11 cellular contexts compared by ENCODE assay signal in the genomic region with DNA sequence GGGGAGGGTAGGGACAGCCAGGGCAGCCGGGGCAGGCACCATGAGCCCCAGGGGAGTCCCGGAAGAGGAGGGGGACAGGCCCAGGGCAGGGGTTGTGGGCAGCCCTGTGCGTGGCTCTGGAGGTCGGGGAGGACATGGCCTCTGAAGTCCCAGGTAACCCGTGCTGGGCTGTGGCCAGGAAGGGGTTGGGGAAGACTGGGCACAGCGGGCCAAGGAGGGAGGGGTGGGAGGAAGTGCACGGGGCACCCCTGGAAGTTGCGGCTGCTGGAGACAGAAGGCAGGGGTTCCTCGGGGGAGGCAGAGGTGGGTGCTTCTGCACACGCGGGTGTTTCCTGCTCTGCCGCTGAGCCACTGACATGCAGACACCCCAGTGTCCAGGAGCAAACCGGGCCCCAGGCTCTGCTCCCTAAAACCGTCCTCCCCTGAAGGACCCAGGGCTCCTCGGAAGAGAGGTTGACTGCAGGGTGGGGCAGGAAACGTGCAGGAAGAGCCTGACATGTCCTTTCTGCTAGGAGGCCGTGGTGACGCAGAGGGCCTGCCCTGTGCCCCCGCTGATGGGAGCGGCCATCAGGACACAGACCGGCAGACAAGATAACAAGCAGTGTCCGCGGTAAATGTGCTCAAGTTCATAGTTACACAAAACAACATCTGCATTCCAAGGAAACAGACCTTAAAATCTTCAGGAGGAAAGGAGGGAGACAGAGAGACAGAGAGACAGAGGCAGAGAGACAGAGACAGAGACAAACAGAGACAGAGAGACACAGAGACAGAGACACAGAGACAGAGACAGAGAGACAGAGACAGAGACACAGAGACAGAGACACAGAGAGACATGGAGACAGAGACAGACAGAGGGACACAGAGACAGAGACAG. TPM values are rescaled to one million over a fixed set of nuclear protein-coding genes. Genes with fewer than 3 reads are reported as not detected.
DNase-seq lines count a peak whose midpoint lies in the region; ATAC-seq, FAIRE-seq and TF ChIP-seq lines count a peak whose summit lies in the region.
"Had no signal": no experiment of that assay in that cellular context is flagged by ENCODE, and none has a peak within 500 bp of the region (broad histone marks: within the 10 kb centered on the region; RNA-seq: fewer than 3 reads in every experiment).

No MANE protein-coding gene starts in this region.

- H3K9me2 ChIP-seq in SK-N-SH, result no peaks in the 10 kb centered on the region

- H4K20me1 ChIP-seq in SK-N-SH (ENCODE audit: insufficient read depth) (no peaks in the 10 kb centered on the region), HepG2 (ENCODE audit: insufficient read depth, low read length) (no peaks in the 10 kb centered on the region)

- no peaks in the 10 kb centered on the region for H3K9me3 Mint-ChIP-seq in activated naive CD4-positive, alpha-beta T cell treated with anti-CD3 and anti-CD28 coated beads, Interleukin-2, amount 50 U/mL, for 24 hours

- FAIRE-seq in HepG2 (lab: Jason Lieb, UNC) (no peak), D721Med (lab: Jason Lieb, UNC) (no peak)

- H3K36me3 ChIP-seq in SK-N-SH (replicated peaks in 1 of 2; ENCODE audit: control insufficient read depth in 1 of 2, insufficient read depth in 2 of 2, low read length in 1 of 2) (no peaks in the 10 kb centered on the region), HepG2 (replicated peaks in 1 of 2; ENCODE audit: control insufficient read depth in 1 of 2, insufficient read depth in 2 of 2, low read length in 2 of 2) (no peaks in the 10 kb centered on the region), testis (ENCODE audit: low read depth, missing control alignments) (no peaks in the 10 kb centered on the region)

- H3K4me2 ChIP-seq in SK-N-SH (no peak overlapping the region), HepG2 (ENCODE audit: low read depth, low read length) (no peak overlapping the region; the same call in 1 of the 2 replicates)

- no peak overlapping the region for H2AFZ ChIP-seq in SK-N-SH (ENCODE audit: low read depth)
- no peak overlapping the region for H2AFZ ChIP-seq in HepG2 (ENCODE audit: low read length)

- POLR2A ChIA-PET in SK-N-SH (lab: Yijun Ruan, JAX) (no interaction called here), HepG2 (lab: Yijun Ruan, JAX) (no interaction called here)

- H3K9ac ChIP-seq in SK-N-SH, result no peak overlapping the region
- H3K9ac ChIP-seq in HepG2 (ENCODE audit: insufficient read depth, low read depth, low read length), result no peak overlapping the region

- TF ChIP-seq POLR2A in HepG2 (IDR thresholded peaks at IDR 0.05; ENCODE audit: insufficient read depth in 1 of 2, low read depth in 2 of 2, low read length in 2 of 2) (no peak), testis (IDR thresholded peaks at IDR 0.05) (no peak)

- H3K27me3 Mint-ChIP-seq in activated naive CD4-positive, alpha-beta T cell treated with anti-CD3 and anti-CD28 coated beads, Interleukin-2, amount 50 U/mL, for 24 hours, result no peaks in the 10 kb centered on the region

- H3K4me1 ChIP-seq in SK-N-SH (ENCODE audit: control insufficient read depth in 1 of 2, insufficient read depth in 2 of 2, low read depth in 1 of 2, low read length in 1 of 2), result peaks cover 0 to 2% of the 10 kb centered on the region in 2 experiments; a peak in 1 of 4 replicates
- peaks cover 51% of the 10 kb centered on the region for H3K4me1 ChIP-seq in HepG2 (ENCODE audit: insufficient read depth, low read length)
- H3K4me1 ChIP-seq in testis, result peaks cover 49% of the 10 kb centered on the region

- H3K4me3 ChIP-seq in SK-N-SH (ENCODE audit: low read depth in 2 of 2, low read length in 1 of 2) (no peak overlapping the region), HepG2 (replicated peaks in 1 of 3; ENCODE audit: insufficient read depth in 1 of 3, low read depth in 2 of 3, low read length in 3 of 3) (no peak overlapping the region), testis (no peak overlapping the region)

- intact Hi-C loops in HepG2 (cut with micrococcal nuclease; ENCODE audit: unreplicated experiment) (no loop called here), testis (cut with DNase I; ENCODE audit: low total_unique reads) (loop anchor here (5.0 kb wide), 1 partner anchor 43 kb away; no protein-coding TSS in a partner anchor)

- H3K27ac Mint-ChIP-seq in activated naive CD4-positive, alpha-beta T cell treated with anti-CD3 and anti-CD28 coated beads, Interleukin-2, amount 50 U/mL, for 24 hours, result peak overlapping the region; percentile 84

- TF ChIP-seq RAD21 in SK-N-SH (IDR thresholded peaks at IDR 0.05; ENCODE audit: low read length) (no peak), HepG2 (CRISPR knock-in tag; IDR thresholded peaks at IDR 0.05) (no peak)

- H3K27ac ChIP-seq in SK-N-SH (ENCODE audit: low read depth in 2 of 2, low read length in 1 of 2), result no peak overlapping the region
- H3K27ac ChIP-seq in HepG2 (ENCODE audit: extremely low read length, insufficient read depth, low read length), result no peak overlapping the region
- H3K27ac ChIP-seq in testis, result peak overlapping the region; percentile 9 to 74

- no peaks in the 10 kb centered on the region for H3K27me3 ChIP-seq in SK-N-SH (ENCODE audit: insufficient read depth)
- H3K27me3 ChIP-seq in HepG2 (ENCODE audit: control insufficient read depth in 1 of 2, insufficient read depth in 2 of 2, low read length in 2 of 2), result peaks cover 14 to 58% of the 10 kb centered on the region in 2 experiments; a peak in 4 of 5 replicates
- no peaks in the 10 kb centered on the region for H3K27me3 ChIP-seq in testis

- no TSS peak for BruUV-seq in HepG2 (replicated peaks; lab: Mats Ljungman, UMichigan)

- in situ Hi-C loops in HepG2 (cut with HindIII; ENCODE audit: extremely low pct_ligation_motif_present, low pct_unique_long_range_greater_than_20kb), result loop anchor here (5.0 kb wide), 1 partner anchor 308 kb away; no protein-coding TSS in a partner anchor

- H3K4me3 Mint-ChIP-seq in activated naive CD4-positive, alpha-beta T cell treated with anti-CD3 and anti-CD28 coated beads, Interleukin-2, amount 50 U/mL, for 24 hours, result peak overlapping the region; percentile 75

- DNase-seq in SK-N-SH (peak; percentile 66), HepG2 (ENCODE audit: low spot score) (no peak), testis (peak; percentile 68), D721Med (ENCODE audit: insufficient read length, low spot score) (no peak)
- DNase-seq: 8988T, NCI-H1105 had no signal

- WGBS in SK-N-SH (ENCODE audit: low lambda C conversion rate), result 68% methylated on average over 19 of the region's 23 CpGs
- WGBS in HepG2 (ENCODE audit: low lambda C conversion rate), result 50% methylated on average over 20 of the region's 23 CpGs
- 43 to 57% methylated on average over 14 to 23 of the region's 23 CpGs for WGBS in testis, 2 donors

- no peak for TF ChIP-seq EP300 in SK-N-SH (IDR thresholded peaks at IDR 0.05; ENCODE audit: borderline replicate concordance in 1 of 2, low read depth in 1 of 2, low read length in 1 of 2)
- TF ChIP-seq EP300 in HepG2 (IDR thresholded peaks at IDR 0.05; ENCODE audit: low read depth in 2 of 2, low read length in 2 of 2), result no peak
- TF ChIP-seq EP300 in HepG2 (CRISPR knock-in tag; IDR thresholded peaks at IDR 0.05; ENCODE audit: borderline replicate concordance), result no peak

- H3K9me3 ChIP-seq in SK-N-SH, result no peaks in the 10 kb centered on the region
- no peaks in the 10 kb centered on the region for H3K9me3 ChIP-seq in HepG2 (ENCODE audit: low read length)
- H3K9me3 ChIP-seq in testis, result no peaks in the 10 kb centered on the region

- CTCF ChIA-PET in SK-N-SH (lab: Yijun Ruan, JAX), result interaction anchor here (20.8 kb wide), 1 partner anchor 306 kb away, joined by 478 read pairs; a partner anchor contains a TSS
- CTCF ChIA-PET in HepG2 (lab: Yijun Ruan, JAX; ENCODE audit: low intra/inter-chr PET ratio, low total read pairs), result interaction anchor here (0.6 kb wide), 1 partner anchor 307 kb away, joined by 3 read pairs; no protein-coding TSS in a partner anchor

- H3F3A ChIP-seq in SK-N-SH (replicated peaks; ENCODE audit: insufficient read depth), result no peaks in the 10 kb centered on the region

- no peaks in the 10 kb centered on the region for H3K36me3 Mint-ChIP-seq in activated naive CD4-positive, alpha-beta T cell treated with anti-CD3 and anti-CD28 coated beads, Interleukin-2, amount 50 U/mL, for 24 hours

- H3K79me2 ChIP-seq in SK-N-SH (ENCODE audit: insufficient read depth), result no peaks in the 10 kb centered on the region
- no peaks in the 10 kb centered on the region for H3K79me2 ChIP-seq in HepG2 (ENCODE audit: insufficient read depth, low read length)

- peaks cover 56% of the 10 kb centered on the region for H3K4me1 Mint-ChIP-seq in activated naive CD4-positive, alpha-beta T cell treated with anti-CD3 and anti-CD28 coated beads, Interleukin-2, amount 50 U/mL, for 24 hours

- TF ChIP-seq CTCF in SK-N-SH (IDR thresholded peaks at IDR 0.05) (no peak), HepG2 (CRISPR knock-in tag; IDR thresholded peaks at IDR 0.05) (no peak), testis (IDR thresholded peaks at IDR 0.05) (no peak), D721Med (IDR thresholded peaks at IDR 0.05; ENCODE audit: insufficient read depth, missing control alignments) (no peak)

- ATAC-seq in SK-N-SH treated with all-trans-retinoic acid at 6 μM for 48 hours, result no peak
- ATAC-seq in HepG2, result no peak
- ATAC-seq in HG03442 (IDR thresholded peaks at IDR 0.05; ENCODE audit: unreplicated experiment), result no peak
- ATAC-seq in HG03457 (IDR thresholded peaks at IDR 0.05; ENCODE audit: unreplicated experiment), result no peak

RNA-seq across cellular contexts. Expression of a gene that starts 5.7 kb away (rescaled TPM):
- polyA plus RNA-seq in SK-N-SH (2012; rRNA removed) (not detected in 2 replicates), HepG2 (2011; rRNA removed) (12.0 and 21.2 TPM in 2 replicates), testis (ENCODE audit: insufficient read depth, low read depth, low replicate concordance) (8.6 TPM)
- polyA plus RNA-seq in SK-N-SH (2012; cell fraction: cytosol; rRNA removed), result 0.04 and 0.06 TPM in 2 replicates
- 0.14 and 0.26 TPM in 2 replicates for polyA plus RNA-seq in SK-N-SH (2012; cell fraction: nucleus; rRNA removed)
- total RNA-seq in HepG2 (2016; rRNA removed; fragmentation: Illumina TruSeq; extraction: Trizol) (7.2 and 8.5 TPM in 2 replicates), testis (not detected)
- 4.6 and 5.0 TPM in 2 replicates for total RNA-seq in HepG2 (2016; cell fraction: cytosol; rRNA removed; fragmentation: Illumina TruSeq; extraction: Trizol; ENCODE audit: low read depth)
- 6.9 and 7.7 TPM in 2 replicates for total RNA-seq in HepG2 (2016; cell fraction: insoluble cytoplasmic fraction; rRNA removed; fragmentation: Illumina TruSeq; extraction: Trizol)
- total RNA-seq in HepG2 (2016; cell fraction: membrane; rRNA removed; fragmentation: Illumina TruSeq; extraction: Trizol), result 5.9 and 6.3 TPM in 2 replicates
- total RNA-seq in HepG2 (2016; cell fraction: nucleus; rRNA removed; fragmentation: Illumina TruSeq; extraction: Trizol), result 2.2 and 3.4 TPM in 2 replicates
- 19.5 and 30.5 TPM in 2 replicates for polyA plus RNA-seq in HepG2 (2011; cell fraction: cytosol; rRNA removed)
- 47.5 and 50.6 TPM in 2 replicates for polyA plus RNA-seq in HepG2 (2011; cell fraction: nucleus; rRNA removed)
- 52.9 and 67.0 TPM in 2 replicates for polyA plus RNA-seq in HepG2 (2012)
- polyA plus RNA-seq in HepG2 (2016; cell fraction: cytosol; fragmentation: Illumina TruSeq; extraction: Trizol; ENCODE audit: low read depth), result 7.5 and 8.0 TPM in 2 replicates
- 6.6 and 8.3 TPM in 2 replicates for polyA plus RNA-seq in HepG2 (2016; cell fraction: insoluble cytoplasmic fraction; fragmentation: Illumina TruSeq; extraction: Trizol; ENCODE audit: low read depth)
- 4.0 and 6.2 TPM in 2 replicates for polyA plus RNA-seq in HepG2 (2016; cell fraction: membrane; fragmentation: Illumina TruSeq; extraction: Trizol; ENCODE audit: low read depth)
- 5.3 and 9.8 TPM in 2 replicates for polyA plus RNA-seq in HepG2 (2016; cell fraction: nucleus; fragmentation: Illumina TruSeq; extraction: Trizol; ENCODE audit: insufficient read depth, low read depth)
- polyA minus RNA-seq in HepG2 (2011; rRNA and poly(A)+ RNA removed; ENCODE audit: low replicate concordance), result 2.8 TPM in 1 of 2 replicates, not detected in the other
- 3.9 and 4.6 TPM in 2 replicates for polyA minus RNA-seq in HepG2 (2011; cell fraction: cytosol; rRNA and poly(A)+ RNA removed)
- polyA minus RNA-seq in HepG2 (2011; cell fraction: nucleus; rRNA and poly(A)+ RNA removed), result 2.6 and 3.2 TPM in 2 replicates

RNA-seq across cellular contexts. Expression of a gene that starts 8.4 kb away (rescaled TPM):
- polyA plus RNA-seq in SK-N-SH (2012; rRNA removed), result 0.34 and 0.38 TPM in 2 replicates
- polyA plus RNA-seq in SK-N-SH (2012; cell fraction: cytosol; rRNA removed), result 0.22 and 0.46 TPM in 2 replicates
- polyA plus RNA-seq in SK-N-SH (2012; cell fraction: nucleus; rRNA removed), result 0.19 and 0.54 TPM in 2 replicates
- total RNA-seq in HepG2 (2016; rRNA removed; fragmentation: Illumina TruSeq; extraction: Trizol), result 0.29 and 1.00 TPM in 2 replicates
- total RNA-seq in HepG2 (2016; cell fraction: cytosol; rRNA removed; fragmentation: Illumina TruSeq; extraction: Trizol; ENCODE audit: low read depth), result 0.35 and 2.3 TPM in 2 replicates
- 0.65 and 1.00 TPM in 2 replicates for total RNA-seq in HepG2 (2016; cell fraction: insoluble cytoplasmic fraction; rRNA removed; fragmentation: Illumina TruSeq; extraction: Trizol)
- total RNA-seq in HepG2 (2016; cell fraction: membrane; rRNA removed; fragmentation: Illumina TruSeq; extraction: Trizol), result 1.00 and 1.5 TPM in 2 replicates
- total RNA-seq in HepG2 (2016; cell fraction: nucleus; rRNA removed; fragmentation: Illumina TruSeq; extraction: Trizol), result not detected in 2 replicates
- polyA plus RNA-seq in HepG2 (2011; rRNA removed), result 0.59 and 1.5 TPM in 2 replicates
- polyA plus RNA-seq in HepG2 (2011; cell fraction: cytosol; rRNA removed), result 0.87 and 0.93 TPM in 2 replicates
- polyA plus RNA-seq in HepG2 (2011; cell fraction: nucleus; rRNA removed), result 1.4 and 10.9 TPM in 2 replicates
- 0.93 and 1.1 TPM in 2 replicates for polyA plus RNA-seq in HepG2 (2012)
- 0.59 and 1.5 TPM in 2 replicates for polyA plus RNA-seq in HepG2 (2016; cell fraction: cytosol; fragmentation: Illumina TruSeq; extraction: Trizol; ENCODE audit: low read depth)
- 0.38 and 0.45 TPM in 2 replicates for polyA plus RNA-seq in HepG2 (2016; cell fraction: insoluble cytoplasmic fraction; fragmentation: Illumina TruSeq; extraction: Trizol; ENCODE audit: low read depth)
- 0.73 and 1.2 TPM in 2 replicates for polyA plus RNA-seq in HepG2 (2016; cell fraction: membrane; fragmentation: Illumina TruSeq; extraction: Trizol; ENCODE audit: low read depth)
- 0.79 and 0.90 TPM in 2 replicates for polyA plus RNA-seq in HepG2 (2016; cell fraction: nucleus; fragmentation: Illumina TruSeq; extraction: Trizol; ENCODE audit: insufficient read depth, low read depth)
- 0.28 and 0.60 TPM in 2 replicates for polyA minus RNA-seq in HepG2 (2011; rRNA and poly(A)+ RNA removed; ENCODE audit: low replicate concordance)
- polyA minus RNA-seq in HepG2 (2011; cell fraction: cytosol; rRNA and poly(A)+ RNA removed), result 0.59 and 0.70 TPM in 2 replicates
- not detected in 2 replicates for polyA minus RNA-seq in HepG2 (2011; cell fraction: nucleus; rRNA and poly(A)+ RNA removed)
- 10 to 100 TPM; 13.0 to 19.9 TPM for total RNA-seq in testis
- polyA plus RNA-seq in testis (ENCODE audit: insufficient read depth, low read depth, low replicate concordance), result 50.1 TPM

RNA-seq across cellular contexts. Expression of a gene that starts 9.7 kb away (rescaled TPM):
- polyA plus RNA-seq in SK-N-SH (2012; rRNA removed) (not detected in 2 replicates), HepG2 (2011; rRNA removed) (2.1 and 2.3 TPM in 2 replicates), testis (ENCODE audit: insufficient read depth, low read depth, low replicate concordance) (0.98 TPM)
- not detected in 2 replicates for polyA plus RNA-seq in SK-N-SH (2012; cell fraction: cytosol; rRNA removed)
- polyA plus RNA-seq in SK-N-SH (2012; cell fraction: nucleus; rRNA removed), result 0.13 and 0.15 TPM in 2 replicates
- total RNA-seq in HepG2 (2016; rRNA removed; fragmentation: Illumina TruSeq; extraction: Trizol) (0.60 TPM in 1 of 2 replicates, not detected in the other), testis (1 to 10 TPM; 1.7 to 2.7 TPM)
- total RNA-seq in HepG2 (2016; cell fraction: cytosol; rRNA removed; fragmentation: Illumina TruSeq; extraction: Trizol; ENCODE audit: low read depth), result not detected in 2 replicates
- 0.19 TPM in 1 of 2 replicates, not detected in the other for total RNA-seq in HepG2 (2016; cell fraction: insoluble cytoplasmic fraction; rRNA removed; fragmentation: Illumina TruSeq; extraction: Trizol)
- total RNA-seq in HepG2 (2016; cell fraction: membrane; rRNA removed; fragmentation: Illumina TruSeq; extraction: Trizol), result 0.12 and 0.24 TPM in 2 replicates
- total RNA-seq in HepG2 (2016; cell fraction: nucleus; rRNA removed; fragmentation: Illumina TruSeq; extraction: Trizol), result 0.38 and 1.4 TPM in 2 replicates
- 0.23 and 0.67 TPM in 2 replicates for polyA plus RNA-seq in HepG2 (2011; cell fraction: cytosol; rRNA removed)
- polyA plus RNA-seq in HepG2 (2011; cell fraction: nucleus; rRNA removed), result 64.9 and 87.5 TPM in 2 replicates
- 0.56 and 1.3 TPM in 2 replicates for polyA plus RNA-seq in HepG2 (2012)
- not detected in 2 replicates for polyA plus RNA-seq in HepG2 (2016; cell fraction: cytosol; fragmentation: Illumina TruSeq; extraction: Trizol; ENCODE audit: low read depth)
- not detected in 2 replicates for polyA plus RNA-seq in HepG2 (2016; cell fraction: insoluble cytoplasmic fraction; fragmentation: Illumina TruSeq; extraction: Trizol; ENCODE audit: low read depth)
- not detected in 2 replicates for polyA plus RNA-seq in HepG2 (2016; cell fraction: membrane; fragmentation: Illumina TruSeq; extraction: Trizol; ENCODE audit: low read depth)
- 1.7 and 2.2 TPM in 2 replicates for polyA plus RNA-seq in HepG2 (2016; cell fraction: nucleus; fragmentation: Illumina TruSeq; extraction: Trizol; ENCODE audit: insufficient read depth, low read depth)
- polyA minus RNA-seq in HepG2 (2011; rRNA and poly(A)+ RNA removed; ENCODE audit: low replicate concordance), result 0.28 TPM in 1 of 2 replicates, not detected in the other
- polyA minus RNA-seq in HepG2 (2011; cell fraction: cytosol; rRNA and poly(A)+ RNA removed), result 0.62 TPM in 1 of 2 replicates, not detected in the other
- polyA minus RNA-seq in HepG2 (2011; cell fraction: nucleus; rRNA and poly(A)+ RNA removed), result 2.9 and 3.7 TPM in 2 replicates

RNA-seq across cellular contexts. Expression of a gene that starts 47.2 kb away (rescaled TPM):
- not detected in 2 replicates for polyA plus RNA-seq in SK-N-SH (2012; rRNA removed)
- polyA plus RNA-seq in SK-N-SH (2012; cell fraction: cytosol; rRNA removed), result not detected in 2 replicates
- not detected in 2 replicates for polyA plus RNA-seq in SK-N-SH (2012; cell fraction: nucleus; rRNA removed)
- total RNA-seq in HepG2 (2016; rRNA removed; fragmentation: Illumina TruSeq; extraction: Trizol), result not detected in 2 replicates
- not detected in 2 replicates for total RNA-seq in HepG2 (2016; cell fraction: cytosol; rRNA removed; fragmentation: Illumina TruSeq; extraction: Trizol; ENCODE audit: low read depth)
- not detected in 2 replicates for total RNA-seq in HepG2 (2016; cell fraction: insoluble cytoplasmic fraction; rRNA removed; fragmentation: Illumina TruSeq; extraction: Trizol)
- total RNA-seq in HepG2 (2016; cell fraction: membrane; rRNA removed; fragmentation: Illumina TruSeq; extraction: Trizol), result not detected in 2 replicates
- total RNA-seq in HepG2 (2016; cell fraction: nucleus; rRNA removed; fragmentation: Illumina TruSeq; extraction: Trizol), result not detected in 2 replicates
- polyA plus RNA-seq in HepG2 (2011; rRNA removed), result not detected in 2 replicates
- polyA plus RNA-seq in HepG2 (2011; cell fraction: cytosol; rRNA removed), result not detected in 2 replicates
- not detected in 2 replicates for polyA plus RNA-seq in HepG2 (2011; cell fraction: nucleus; rRNA removed)
- 0.05 TPM in 1 of 2 replicates, not detected in the other for polyA plus RNA-seq in HepG2 (2012)
- not detected in 2 replicates for polyA plus RNA-seq in HepG2 (2016; cell fraction: cytosol; fragmentation: Illumina TruSeq; extraction: Trizol; ENCODE audit: low read depth)
- not detected in 2 replicates for polyA plus RNA-seq in HepG2 (2016; cell fraction: insoluble cytoplasmic fraction; fragmentation: Illumina TruSeq; extraction: Trizol; ENCODE audit: low read depth)
- polyA plus RNA-seq in HepG2 (2016; cell fraction: membrane; fragmentation: Illumina TruSeq; extraction: Trizol; ENCODE audit: low read depth), result not detected in 2 replicates
- not detected in 2 replicates for polyA plus RNA-seq in HepG2 (2016; cell fraction: nucleus; fragmentation: Illumina TruSeq; extraction: Trizol; ENCODE audit: insufficient read depth, low read depth)
- polyA minus RNA-seq in HepG2 (2011; rRNA and poly(A)+ RNA removed; ENCODE audit: low replicate concordance), result not detected in 2 replicates
- not detected in 2 replicates for polyA minus RNA-seq in HepG2 (2011; cell fraction: cytosol; rRNA and poly(A)+ RNA removed)
- polyA minus RNA-seq in HepG2 (2011; cell fraction: nucleus; rRNA and poly(A)+ RNA removed), result not detected in 2 replicates
- total RNA-seq in testis, result under 1 TPM in 1 of 2 donors, not detected in 1; 0.06 TPM
- polyA plus RNA-seq in testis (ENCODE audit: insufficient read depth, low read depth, low replicate concordance), result not detected
- total RNA-seq: lower leg skin had no signal

Comparison
In these comparisons a context has a peak if more than half of its experiments do, and no peak if none do; other contexts are left out.
1. DNase-seq: peak in SK-N-SH (single experiment) and testis (single experiment); none in HepG2 (single experiment) and D721Med (single experiment).
2. H3K27ac ChIP-seq: peak in testis (2 of 2); none in SK-N-SH (0 of 2) and HepG2 (single experiment).